Comparison of ENCODE assay signal across 14 cellular contexts in genomic region chr6:56730663-56731529, GRCh38.
A peak's percentile ranks its signal among the peaks of the same experiment; 100 is the strongest.
DNase-seq lines count a peak whose midpoint lies in the region; ATAC-seq and TF ChIP-seq lines count a peak whose summit lies in the region.
"Had no signal": no experiment of that assay in that cellular context is flagged by ENCODE, and none has a peak within 500 bp of the region (broad histone marks: within the 10 kb centered on the region; RNA-seq: fewer than 3 reads in every experiment).

No MANE protein-coding gene starts in this region.

- no peak overlapping the region for H3K23ac ChIP-seq in mesenchymal stem cell (ENCODE audit: low read length in 2 of 2)

- no peak overlapping the region for H4K91ac ChIP-seq in mesenchymal stem cell (ENCODE audit: low read length)

- H3K4me1 ChIP-seq in endodermal cell (ENCODE audit: control insufficient read depth, insufficient read depth, low read length) (peaks cover 6% of the 10 kb centered on the region), mesenchymal stem cell (ENCODE audit: control insufficient read depth, insufficient read depth, low read depth, low read length) (peaks cover 7% of the 10 kb centered on the region), aorta (ENCODE audit: control insufficient read depth in 1 of 2, insufficient read depth in 2 of 2, low read length in 2 of 2) (peaks cover 0 to 7% of the 10 kb centered on the region in 2 donors)
- H3K4me1 ChIP-seq: SJCRH30 had no signal

- H4K8ac ChIP-seq in mesenchymal stem cell (ENCODE audit: low read length): no peak overlapping the region

- intact Hi-C loops in aorta (cut with DNase I): no loop called here

- H3K27ac ChIP-seq in endodermal cell (ENCODE audit: low read depth, low read length) (no peak overlapping the region), mesenchymal stem cell (ENCODE audit: low read length, poor library complexity, severe bottlenecking) (peak overlapping the region; percentile 87), aorta (ENCODE audit: low read depth in 1 of 2, low read length in 2 of 2) (no peak overlapping the region)
- H3K27ac ChIP-seq: SJCRH30 had no signal

- WGBS in endodermal cell (ENCODE audit: insufficient coverage in 1 of 2, insufficient read length in 1 of 2), 2 experiments: 92 to 95% methylated on average over 4 to 5 of the region's 5 CpGs
- 22% methylated on average over 4 of the region's 5 CpGs for WGBS in mesenchymal stem cell
- whole genome bisulfite sequencing in aorta, 2 donors: 45% methylated on average over 5 of the region's 5 CpGs

- peak; percentile 46 for DNase-seq in AG04449 (ENCODE audit: low read depth, low spot score)
- DNase-seq in M059J (ENCODE audit: low read depth): peak; percentile 85
- no peak for DNase-seq in endodermal cell
- DNase-seq in mesenchymal stem cell: peak; percentile 59
- no peak for DNase-seq in aorta
- no peak for DNase-seq in OCI-M1 (lab: John Stamatoyannopoulos, UW)
- no peak for DNase-seq in putamen (ENCODE audit: low spot score)
- DNase-seq: activated CD4-positive, alpha-beta T cell treated with anti-CD3 and anti-CD28 coated beads, Interleukin-2, amount 50 U/mL, for 4 hours; CD8-positive, alpha-beta T cell; NCI-H187; occipital lobe; SJCRH30 had no signal

- TF ChIP-seq CTCF in AG04449 (IDR thresholded peaks at IDR 0.05; ENCODE audit: insufficient read depth, low read length, missing control alignments) (no peak), endodermal cell (conservative IDR thresholded peaks at IDR 0.05) (no peak)

- CTCF ChIA-PET in AG04449 (lab: Yijun Ruan, JAX): interaction anchor here (1.1 to 1.6 kb wide), 3 partner anchors 13 to 120 kb away, joined by 3 to 5 read pairs (median 5); no protein-coding TSS in a partner anchor

- POLR2A ChIA-PET in AG04449 (lab: Yijun Ruan, JAX): no interaction called here

- no peaks in the 10 kb centered on the region for H3K27me3 ChIP-seq in endodermal cell (ENCODE audit: control insufficient read depth, insufficient read depth, low read length, poor library complexity, severe bottlenecking)
- no peaks in the 10 kb centered on the region for H3K27me3 ChIP-seq in mesenchymal stem cell (ENCODE audit: control insufficient read depth in 1 of 2, insufficient read depth in 1 of 2, low read length in 2 of 2)
- no peaks in the 10 kb centered on the region for H3K27me3 ChIP-seq in aorta (ENCODE audit: control insufficient read depth in 1 of 2, insufficient read depth in 2 of 2, low read length in 1 of 2)
- H3K27me3 ChIP-seq: SJCRH30 had no signal

- peaks cover 2% of the 10 kb centered on the region for H3K36me3 Mint-ChIP-seq in endodermal cell (ENCODE audit: low read depth)
- H3K36me3 Mint-ChIP-seq: CD8-positive, alpha-beta T cell had no signal

- peak overlapping the region; percentile 42 for H2BK120ac ChIP-seq in mesenchymal stem cell (ENCODE audit: low read depth, low read length)

- no peak overlapping the region for H2BK5ac ChIP-seq in mesenchymal stem cell (ENCODE audit: low read depth, low read length, poor library complexity, severe bottlenecking)

- H3K4me3 ChIP-seq in AG04449 (ENCODE audit: low read depth, low read length) (no peak overlapping the region), endodermal cell (ENCODE audit: low read length) (no peak overlapping the region), mesenchymal stem cell (ENCODE audit: insufficient read depth in 1 of 2, low read depth in 1 of 2, low read length in 2 of 2) (no peak overlapping the region), aorta (ENCODE audit: low read length in 2 of 2) (no peak overlapping the region)
- H3K4me3 ChIP-seq: SJCRH30 had no signal

- H3K36me3 ChIP-seq in endodermal cell (ENCODE audit: control insufficient read depth, insufficient read depth, low read length) (peaks cover 10% of the 10 kb centered on the region), mesenchymal stem cell (ENCODE audit: control insufficient read depth in 1 of 2, insufficient read depth in 2 of 2, low read depth in 1 of 2, low read length in 2 of 2) (peaks cover 0 to 20% of the 10 kb centered on the region in 2 experiments), aorta (ENCODE audit: control insufficient read depth in 1 of 2, insufficient read depth in 2 of 2, low read length in 1 of 2) (no peaks in the 10 kb centered on the region)
- H3K36me3 ChIP-seq: SJCRH30 had no signal

- peaks cover 41% of the 10 kb centered on the region for H3K4me1 Mint-ChIP-seq in endodermal cell

- ATAC-seq in GM21529 (IDR thresholded peaks at IDR 0.05; ENCODE audit: unreplicated experiment) (no peak), aorta (ENCODE audit: low FRiP score) (no peak)
- ATAC-seq: CD8-positive, alpha-beta T cell had no signal

- no peak overlapping the region for H3K4ac ChIP-seq in mesenchymal stem cell (ENCODE audit: low read depth in 1 of 2, low read length in 2 of 2)

- H3K18ac ChIP-seq in mesenchymal stem cell (ENCODE audit: low read depth in 1 of 2, low read length in 2 of 2): peak overlapping the region; percentile 26 to 71

- H2BK12ac ChIP-seq in mesenchymal stem cell (ENCODE audit: low read length in 2 of 2): peak overlapping the region in 1 of 2 experiments; percentile 59

- H3K4me2 ChIP-seq in mesenchymal stem cell (ENCODE audit: low read length, poor library complexity, severe bottlenecking): no peak overlapping the region

- H3K14ac ChIP-seq in mesenchymal stem cell (ENCODE audit: low read length in 2 of 2): no peak overlapping the region

- H3K79me1 ChIP-seq in mesenchymal stem cell (replicated peaks; ENCODE audit: low read length, poor library complexity, severe bottlenecking): peaks cover 1% of the 10 kb centered on the region

- H3K9ac ChIP-seq in endodermal cell (ENCODE audit: extremely low read depth, low read length, poor library complexity, severe bottlenecking) (no peak overlapping the region), mesenchymal stem cell (ENCODE audit: low read length) (peak overlapping the region; percentile 72)

- H2AFZ ChIP-seq in mesenchymal stem cell (ENCODE audit: low read depth, low read length): no peak overlapping the region

- H2AK5ac ChIP-seq in mesenchymal stem cell (ENCODE audit: low read length, severe bottlenecking): peak overlapping the region; percentile 33

- no peak overlapping the region for H3K4me3 Mint-ChIP-seq in endodermal cell
- H3K4me3 Mint-ChIP-seq: brain; CD8-positive, alpha-beta T cell had no signal

- no peaks in the 10 kb centered on the region for H3K27me3 Mint-ChIP-seq in endodermal cell (ENCODE audit: insufficient read depth)
- H3K27me3 Mint-ChIP-seq: brain had no signal

- H3K9me3 ChIP-seq in endodermal cell (ENCODE audit: control insufficient read depth, low read length) (no peaks in the 10 kb centered on the region), mesenchymal stem cell (ENCODE audit: control insufficient read depth, low read length) (no peaks in the 10 kb centered on the region), aorta (ENCODE audit: control insufficient read depth, low read length) (no peaks in the 10 kb centered on the region)
- H3K9me3 ChIP-seq: SJCRH30 had no signal

- no peak overlapping the region for H2BK15ac ChIP-seq in mesenchymal stem cell (ENCODE audit: low read depth, poor library complexity, severe bottlenecking)

- H3K27ac Mint-ChIP-seq in endodermal cell: peak overlapping the region; percentile 46
- H3K27ac Mint-ChIP-seq: CD8-positive, alpha-beta T cell had no signal

- H3K9me3 Mint-ChIP-seq in endodermal cell: no peaks in the 10 kb centered on the region
- H3K9me3 Mint-ChIP-seq: brain; CD8-positive, alpha-beta T cell had no signal

Comparison
In these comparisons a context has a peak if more than half of its experiments do, and no peak if none do; other contexts are left out.
1. DNase-seq: peak in AG04449 (single experiment), M059J (single experiment) and mesenchymal stem cell (single experiment); none in endodermal cell (single experiment), aorta (0 of 2), OCI-M1 (single experiment) and putamen (single experiment).